ENCODE assay signal across 8 cellular contexts in the genomic region with DNA sequence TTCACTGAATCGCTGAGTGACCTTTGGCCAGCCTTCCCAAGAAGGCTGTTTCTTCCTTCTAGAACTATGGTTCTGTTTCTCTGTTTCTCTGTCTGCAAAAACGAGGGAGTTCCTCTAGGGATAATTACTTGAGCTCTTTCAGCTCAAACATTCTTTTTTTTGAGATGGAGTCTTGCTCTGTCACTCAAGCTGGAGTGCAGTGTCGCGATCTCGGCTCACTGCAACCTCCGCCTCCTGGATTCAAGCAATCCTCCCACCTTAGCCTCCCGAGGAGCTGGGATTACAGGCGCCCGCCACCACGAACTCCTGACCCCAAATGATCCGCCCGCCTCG. TPM values are rescaled to one million over a fixed set of nuclear protein-coding genes. Genes with fewer than 3 reads are reported as not detected.
DNase-seq lines count a peak whose midpoint lies in the region; ATAC-seq, FAIRE-seq and TF ChIP-seq lines count a peak whose summit lies in the region.

No MANE protein-coding gene starts in this region.

- intact Hi-C loops in activated CD4-positive, alpha-beta T cell treated with anti-CD3 and anti-CD28 coated beads, Interleukin-2, amount 10 ng/mL, durations not matched to agents 24 days and 14 days (cut with micrococcal nuclease) = loop anchor here (1.0 to 5.0 kb wide), 8 partner anchors 15 to 469 kb away; a partner anchor contains a TSS
- intact Hi-C loops in kidney (cut with DNase I) = no loop called here

- POLR2A ChIA-PET in activated CD8-positive, alpha-beta T cell treated with anti-CD3 and anti-CD28 coated beads, Interleukin-2, amount 10 ng/mL, durations not matched to agents 7 days and 5 days (lab: Charles Lee) = interaction anchor here (0.6 to 2.3 kb wide), 13 partner anchors 8 to 471 kb away, joined by 3 to 22 read pairs (median 5); a partner anchor contains a TSS

- no peak for FAIRE-seq in kidney (lab: Jason Lieb, UNC)

- H3K36me3 ChIP-seq in kidney (ENCODE audit: control insufficient read depth in 1 of 2, insufficient read depth in 2 of 2, low read length in 2 of 2) (peaks cover 9 to 15% of the 10 kb centered on the region in 2 donors), thymus (ENCODE audit: control insufficient read depth, insufficient read depth) (peaks cover 5% of the 10 kb centered on the region)

- 5% methylated on average over 13 of the region's 13 CpGs for WGBS in thymus

- CTCF ChIA-PET in activated CD8-positive, alpha-beta T cell treated with anti-CD3 and anti-CD28 coated beads, Interleukin-2, amount 10 ng/mL, durations not matched to agents 7 days and 5 days (lab: Charles Lee) = interaction anchor here (0.6 to 6.2 kb wide), 9 partner anchors 7 to 313 kb away, joined by 3 to 47 read pairs (median 4); a partner anchor contains a TSS

- peak overlapping the region; percentile 97 for H3K4me3 Mint-ChIP-seq in activated CD4-positive, alpha-beta T cell treated with anti-CD3 and anti-CD28 coated beads, Interleukin-2, amount 10 ng/mL, durations not matched to agents 24 days and 14 days
- H3K4me3 Mint-ChIP-seq in activated CD8-positive, alpha-beta T cell treated with anti-CD3 and anti-CD28 coated beads, Interleukin-2, amount 10 ng/mL, durations not matched to agents 7 days and 5 days = peak overlapping the region; percentile 90

- H3K27ac Mint-ChIP-seq in activated CD4-positive, alpha-beta T cell treated with anti-CD3 and anti-CD28 coated beads, Interleukin-2, amount 10 ng/mL, durations not matched to agents 24 days and 14 days = peak overlapping the region; percentile 99
- peak overlapping the region; percentile 96 for H3K27ac Mint-ChIP-seq in activated CD8-positive, alpha-beta T cell treated with anti-CD3 and anti-CD28 coated beads, Interleukin-2, amount 10 ng/mL, durations not matched to agents 7 days and 5 days

- peak overlapping the region; percentile 71 to 79 for H3K27ac ChIP-seq in kidney (ENCODE audit: low read depth in 2 of 2, low read length in 2 of 2)
- H3K27ac ChIP-seq in thymus (ENCODE audit: low read depth) = peak overlapping the region; percentile 5

- H3K36me3 Mint-ChIP-seq in activated CD4-positive, alpha-beta T cell treated with anti-CD3 and anti-CD28 coated beads, Interleukin-2, amount 10 ng/mL, durations not matched to agents 24 days and 14 days (ENCODE audit: low read depth) = peaks cover 38% of the 10 kb centered on the region
- H3K36me3 Mint-ChIP-seq in activated CD8-positive, alpha-beta T cell treated with anti-CD3 and anti-CD28 coated beads, Interleukin-2, amount 10 ng/mL, durations not matched to agents 7 days and 5 days (ENCODE audit: low read depth) = peaks cover 31% of the 10 kb centered on the region

- H3K9ac ChIP-seq in kidney (ENCODE audit: low read length in 2 of 2) = peak overlapping the region; percentile 71 to 84

- H3K9me3 Mint-ChIP-seq in activated CD4-positive, alpha-beta T cell treated with anti-CD3 and anti-CD28 coated beads, Interleukin-2, amount 10 ng/mL, durations not matched to agents 24 days and 14 days = no peaks in the 10 kb centered on the region
- no peaks in the 10 kb centered on the region for H3K9me3 Mint-ChIP-seq in activated CD8-positive, alpha-beta T cell treated with anti-CD3 and anti-CD28 coated beads, Interleukin-2, amount 10 ng/mL, durations not matched to agents 7 days and 5 days (ENCODE audit: insufficient read depth)

- DNase-seq in activated CD4-positive, alpha-beta T cell treated with anti-CD3 and anti-CD28 coated beads, Interleukin-2, amount 10 ng/mL, durations not matched to agents 24 days and 14 days = no peak
- DNase-seq in activated CD4-positive, alpha-beta T cell treated with anti-CD3 and anti-CD28 coated beads for 48 hours = no peak
- DNase-seq in activated CD8-positive, alpha-beta T cell treated with anti-CD3 and anti-CD28 coated beads, Interleukin-2, amount 10 ng/mL, durations not matched to agents 7 days and 5 days = no peak
- DNase-seq in kidney (no peak), NCI-H226 (no peak), Ammon's horn (ENCODE audit: low spot score) (no peak), NCI-H1417 treated with DMSO at 0.1 percent for 48 hours (lab: John Stamatoyannopoulos, UW) (no peak)

- no peaks in the 10 kb centered on the region for H3K27me3 ChIP-seq in thymus (ENCODE audit: control insufficient read depth, insufficient read depth)

- TF ChIP-seq CTCF in kidney (IDR thresholded peaks at IDR 0.05; ENCODE audit: borderline replicate concordance, extremely low read depth, insufficient read depth) = no peak

- H3K4me1 ChIP-seq in kidney (ENCODE audit: control insufficient read depth in 1 of 2, insufficient read depth in 1 of 2, low read depth in 1 of 2, low read length in 2 of 2) (peaks cover 0 to 7% of the 10 kb centered on the region in 2 donors), thymus (ENCODE audit: control insufficient read depth, insufficient read depth, low read length) (peaks cover 12% of the 10 kb centered on the region)

- peak overlapping the region; percentile 96 for H3K4me3 ChIP-seq in kidney (ENCODE audit: low read length in 2 of 2)
- peak overlapping the region; percentile 72 for H3K4me3 ChIP-seq in thymus (ENCODE audit: low read length)

- H3K27me3 Mint-ChIP-seq in activated CD4-positive, alpha-beta T cell treated with anti-CD3 and anti-CD28 coated beads, Interleukin-2, amount 10 ng/mL, durations not matched to agents 24 days and 14 days = peaks cover 11% of the 10 kb centered on the region
- peaks cover 12% of the 10 kb centered on the region for H3K27me3 Mint-ChIP-seq in activated CD8-positive, alpha-beta T cell treated with anti-CD3 and anti-CD28 coated beads, Interleukin-2, amount 10 ng/mL, durations not matched to agents 7 days and 5 days (ENCODE audit: low read depth)

- H3K4me1 Mint-ChIP-seq in activated CD4-positive, alpha-beta T cell treated with anti-CD3 and anti-CD28 coated beads, Interleukin-2, amount 10 ng/mL, durations not matched to agents 24 days and 14 days = peaks cover 21% of the 10 kb centered on the region
- H3K4me1 Mint-ChIP-seq in activated CD8-positive, alpha-beta T cell treated with anti-CD3 and anti-CD28 coated beads, Interleukin-2, amount 10 ng/mL, durations not matched to agents 7 days and 5 days (ENCODE audit: low read depth) = peaks cover 31% of the 10 kb centered on the region

- no peak for ATAC-seq in activated CD8-positive, alpha-beta T cell treated with anti-CD3 and anti-CD28 coated beads, Interleukin-2, amount 10 ng/mL, durations not matched to agents 7 days and 5 days

- H3K9me3 ChIP-seq in kidney (ENCODE audit: control insufficient read depth in 1 of 2, low read length in 2 of 2) (no peaks in the 10 kb centered on the region), thymus (ENCODE audit: control insufficient read depth) (no peaks in the 10 kb centered on the region)

RNA-seq across cellular contexts. Expression of a gene that starts 0.7 kb away (rescaled TPM):
- total RNA-seq in activated CD4-positive, alpha-beta T cell treated with anti-CD3 and anti-CD28 coated beads, Interleukin-2, amount 10 ng/mL, durations not matched to agents 24 days and 14 days = 186 and 193 TPM in 2 replicates
- 100 to 1,000 TPM; 110 to 112 TPM for total RNA-seq in activated CD8-positive, alpha-beta T cell treated with anti-CD3 and anti-CD28 coated beads, Interleukin-2, amount 10 ng/mL, durations not matched to agents 7 days and 5 days
- 59.5 TPM for total RNA-seq in kidney
- 197 TPM for polyA plus RNA-seq in kidney (ENCODE audit: insufficient read depth, low read depth, low replicate concordance)
- polyA plus RNA-seq in thymus = 132 TPM

RNA-seq across cellular contexts. Expression of a gene that starts 15.6 kb away (rescaled TPM):
- total RNA-seq in activated CD4-positive, alpha-beta T cell treated with anti-CD3 and anti-CD28 coated beads, Interleukin-2, amount 10 ng/mL, durations not matched to agents 24 days and 14 days = 1.9 and 2.7 TPM in 2 replicates
- total RNA-seq in activated CD8-positive, alpha-beta T cell treated with anti-CD3 and anti-CD28 coated beads, Interleukin-2, amount 10 ng/mL, durations not matched to agents 7 days and 5 days = 1 to 10 TPM; 2.0 to 2.3 TPM
- total RNA-seq in kidney = 6.7 TPM
- polyA plus RNA-seq in kidney (ENCODE audit: insufficient read depth, low read depth, low replicate concordance) (6.2 TPM), thymus (2.5 TPM)

RNA-seq across cellular contexts. Expression of a gene that starts 59.0 kb away (rescaled TPM):
- not detected in 2 replicates for total RNA-seq in activated CD4-positive, alpha-beta T cell treated with anti-CD3 and anti-CD28 coated beads, Interleukin-2, amount 10 ng/mL, durations not matched to agents 24 days and 14 days
- not detected for total RNA-seq in activated CD8-positive, alpha-beta T cell treated with anti-CD3 and anti-CD28 coated beads, Interleukin-2, amount 10 ng/mL, durations not matched to agents 7 days and 5 days
- total RNA-seq in kidney = 0.19 TPM
- 0.90 TPM for polyA plus RNA-seq in kidney (ENCODE audit: insufficient read depth, low read depth, low replicate concordance)
- 0.16 TPM for polyA plus RNA-seq in thymus
